Comparison of ENCODE assay signal across 6 cellular contexts in the genomic region with DNA sequence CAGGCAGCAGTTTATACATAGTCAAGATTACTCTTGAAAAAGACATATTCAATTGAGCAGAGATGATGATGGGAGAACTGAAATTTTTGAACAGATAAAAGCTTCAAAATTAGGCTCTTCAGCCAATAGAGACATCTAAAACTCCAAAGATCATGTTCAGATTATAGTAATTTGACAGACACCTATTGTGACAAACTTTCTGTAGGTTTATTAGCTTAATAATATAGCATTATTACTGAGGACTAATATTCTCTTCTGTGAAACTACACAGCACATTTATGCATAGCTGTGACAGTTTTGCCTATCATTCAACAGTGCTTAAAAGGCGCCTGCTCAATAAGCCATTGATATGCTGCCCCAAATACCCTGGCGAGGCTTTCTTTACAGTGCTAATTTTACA.
"Had no signal": no experiment of that assay in that cellular context is flagged by ENCODE, and none has a peak within 500 bp of the region (broad histone marks: within the 10 kb centered on the region; RNA-seq: fewer than 3 reads in every experiment).

No MANE protein-coding gene starts in this region.

- H3K4me3 ChIP-seq: K562 had no signal

- H3K4me1 Mint-ChIP-seq: IgD-negative memory B cell had no signal

- DNase-seq: IMR-90, KBM-7 had no signal

- H3K4me3 Mint-ChIP-seq: IgD-negative memory B cell had no signal

- H3K27ac ChIP-seq: HL-60 had no signal

- H3K27me3 Mint-ChIP-seq: IgD-negative memory B cell had no signal

- H3K36me3 Mint-ChIP-seq: IgD-negative memory B cell had no signal

- H3K27ac Mint-ChIP-seq: IgD-negative memory B cell had no signal

- ATAC-seq: HepG2, K562 had no signal
